In the genomic region with DNA sequence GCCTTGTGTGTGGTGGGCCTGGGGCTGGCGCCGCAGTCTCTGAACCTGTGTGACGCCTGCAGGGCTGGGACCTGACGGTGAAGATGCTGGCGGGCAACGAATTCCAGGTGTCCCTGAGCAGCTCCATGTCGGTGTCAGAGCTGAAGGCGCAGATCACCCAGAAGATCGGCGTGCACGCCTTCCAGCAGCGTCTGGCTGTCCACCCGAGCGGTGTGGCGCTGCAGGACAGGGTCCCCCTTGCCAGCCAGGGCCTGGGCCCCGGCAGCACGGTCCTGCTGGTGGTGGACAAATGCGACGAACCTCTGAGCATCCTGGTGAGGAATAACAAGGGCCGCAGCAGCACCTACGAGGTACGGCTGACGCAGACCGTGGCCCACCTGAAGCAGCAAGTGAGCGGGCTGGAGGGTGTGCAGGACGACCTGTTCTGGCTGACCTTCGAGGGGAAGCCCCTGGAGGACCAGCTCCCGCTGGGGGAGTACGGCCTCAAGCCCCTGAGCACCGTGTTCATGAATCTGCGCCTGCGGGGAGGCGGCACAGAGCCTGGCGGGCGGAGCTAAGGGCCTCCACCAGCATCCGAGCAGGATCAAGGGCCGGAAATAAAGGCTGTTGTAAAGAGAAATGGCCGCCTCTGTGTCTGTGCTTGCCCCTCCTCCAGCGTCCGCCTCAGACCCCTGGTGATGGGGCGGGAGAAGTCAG, we compare ENCODE assay signal across 7 cellular contexts. TPM values are rescaled to one million over a fixed set of nuclear protein-coding genes. Genes with fewer than 3 reads are reported as not detected.
DNase-seq lines count a peak whose midpoint lies in the region; ATAC-seq, FAIRE-seq and TF ChIP-seq lines count a peak whose summit lies in the region.
"Had no signal": no experiment of that assay in that cellular context is flagged by ENCODE, and none has a peak within 500 bp of the region (broad histone marks: within the 10 kb centered on the region; RNA-seq: fewer than 3 reads in every experiment).

No MANE protein-coding gene starts in this region.

- peak overlapping the region; percentile 91 for H3K4me3 Mint-ChIP-seq in activated T-cell treated with anti-CD3 and anti-CD28 coated beads, Interleukin-2, amount 50 U/mL, for 4 hours

- H3K27me3 Mint-ChIP-seq in activated T-cell treated with anti-CD3 and anti-CD28 coated beads, Interleukin-2, amount 50 U/mL, for 4 hours (ENCODE audit: low read depth), result peaks cover 1% of the 10 kb centered on the region

- CTCF ChIA-PET in HEK293 (lab: Yijun Ruan, JAX), result interaction anchor here (0.8 to 3.0 kb wide), 4 partner anchors 12 to 237 kb away, joined by 3 to 20 read pairs (median 4); no protein-coding TSS in a partner anchor

- H3K36me3 ChIP-seq in HEK293 (ENCODE audit: control insufficient read depth in 2 of 2, insufficient read depth in 1 of 2, low read length in 2 of 2), result peaks cover 0 to 4% of the 10 kb centered on the region in 2 experiments; a peak in 2 of 3 replicates
- no peaks in the 10 kb centered on the region for H3K36me3 ChIP-seq in left lung

- H3K9me3 ChIP-seq in HEK293 (ENCODE audit: control insufficient read depth, insufficient read depth, low read depth, low read length) (no peaks in the 10 kb centered on the region), left lung (no peaks in the 10 kb centered on the region)

- no peak for FAIRE-seq in HTR-8/SVneo (lab: Jason Lieb, UNC)

- TF ChIP-seq CTCF in HEK293 (tag by site-specific recombination; IDR thresholded peaks at IDR 0.05) (no peak), left lung (IDR thresholded peaks at IDR 0.05) (no peak)

- H3K36me3 Mint-ChIP-seq in activated T-cell treated with anti-CD3 and anti-CD28 coated beads, Interleukin-2, amount 50 U/mL, for 4 hours (ENCODE audit: insufficient read depth), result peaks cover 2% of the 10 kb centered on the region

- H3K4me3 ChIP-seq in HEK293 (ENCODE audit: low read depth, low read length) (no peak overlapping the region), left lung (peak overlapping the region; percentile 66 to 80)

- H3K27ac ChIP-seq in HEK293 (ENCODE audit: extremely low read depth, low read depth, low read length) (no peak overlapping the region), left lung (peak overlapping the region; percentile 86 to 91)

- intact Hi-C loops in left lung (cut with DNase I), result no loop called here

- H3K9me3 Mint-ChIP-seq in activated T-cell treated with anti-CD3 and anti-CD28 coated beads, Interleukin-2, amount 50 U/mL, for 4 hours, result no peaks in the 10 kb centered on the region

- no peak for DNase-seq in activated T-cell treated with anti-CD3 and anti-CD28 coated beads, Interleukin-2, amount 50 U/mL, for 4 hours
- DNase-seq in left lung (peak in 1 of 2 donors; percentile 78), foreskin melanocyte (no peak), HTR-8/SVneo (ENCODE audit: insufficient read length, low spot score) (no peak)

- peaks cover 37% of the 10 kb centered on the region for H3K4me1 Mint-ChIP-seq in activated T-cell treated with anti-CD3 and anti-CD28 coated beads, Interleukin-2, amount 50 U/mL, for 4 hours (ENCODE audit: low read depth)

- H3K27me3 ChIP-seq in left lung, result no peaks in the 10 kb centered on the region

- POLR2A ChIA-PET in HEK293 (lab: Yijun Ruan, JAX), result interaction anchor here (0.5 to 2.2 kb wide), 7 partner anchors 11 to 242 kb away, joined by 3 to 11 read pairs (median 4); partner anchors contain the start of genes HES4 and RNF223

- peak; percentile 34 to 37 for ATAC-seq in activated T-cell treated with anti-CD3 and anti-CD28 coated beads, Interleukin-2, amount 50 U/mL, for 4 hours
- peak; percentile 5 for ATAC-seq in left lung
- ATAC-seq in GM19351 (IDR thresholded peaks at IDR 0.05; ENCODE audit: unreplicated experiment), result no peak

- no peaks in the 10 kb centered on the region for H3K4me1 ChIP-seq in HEK293 (ENCODE audit: control insufficient read depth, insufficient read depth, low read length)
- peaks cover 3 to 24% of the 10 kb centered on the region in 2 donors for H3K4me1 ChIP-seq in left lung

TF ChIP-seq in HEK293, 187 proteins besides CTCF, POLR2A, EP300 and RAD21:
- TF ChIP-seq, protein P1, sequence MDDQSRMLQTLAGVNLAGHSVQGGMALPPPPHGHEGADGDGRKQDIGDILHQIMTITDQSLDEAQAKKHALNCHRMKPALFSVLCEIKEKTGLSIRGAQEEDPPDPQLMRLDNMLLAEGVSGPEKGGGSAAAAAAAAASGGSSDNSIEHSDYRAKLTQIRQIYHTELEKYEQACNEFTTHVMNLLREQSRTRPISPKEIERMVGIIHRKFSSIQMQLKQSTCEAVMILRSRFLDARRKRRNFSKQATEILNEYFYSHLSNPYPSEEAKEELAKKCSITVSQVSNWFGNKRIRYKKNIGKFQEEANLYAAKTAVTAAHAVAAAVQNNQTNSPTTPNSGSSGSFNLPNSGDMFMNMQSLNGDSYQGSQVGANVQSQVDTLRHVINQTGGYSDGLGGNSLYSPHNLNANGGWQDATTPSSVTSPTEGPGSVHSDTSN (CRISPR knock-in tag; IDR thresholded peaks at IDR 0.05), result no peak
- TF ChIP-seq ZNF600 (tag by site-specific recombination; IDR thresholded peaks at IDR 0.05), result peak; percentile 93

RNA-seq across cellular contexts. Expression of gene ISG15, which starts 0.8 kb away (rescaled TPM):
- 10 to 100 TPM; 22.3 to 23.7 (median 22.9) TPM for total RNA-seq in activated T-cell treated with anti-CD3 and anti-CD28 coated beads, Interleukin-2, amount 50 U/mL, for 4 hours
- 10 to 100 TPM; 75.4 to 90.0 TPM for total RNA-seq in left lung

RNA-seq across cellular contexts. Expression of gene AGRN, which starts 5.8 kb away (rescaled TPM):
- 10 to 100 TPM; 12.0 to 18.0 (median 15.2) TPM for total RNA-seq in activated T-cell treated with anti-CD3 and anti-CD28 coated beads, Interleukin-2, amount 50 U/mL, for 4 hours
- total RNA-seq in left lung, result 100 to 1,000 TPM in 1 of 2 donors, 10 to 100 TPM in 1; 96.8 to 208 TPM

RNA-seq across cellular contexts. Expression of gene HES4, which starts 14.2 kb away (rescaled TPM):
- 1 to 10 TPM; 1.3 to 3.0 (median 2.7) TPM for total RNA-seq in activated T-cell treated with anti-CD3 and anti-CD28 coated beads, Interleukin-2, amount 50 U/mL, for 4 hours
- total RNA-seq in left lung, result 10 to 100 TPM; 25.6 to 37.5 TPM

RNA-seq across cellular contexts. Expression of gene PERM1, which starts 32.2 kb away (rescaled TPM):
- not detected for total RNA-seq in activated T-cell treated with anti-CD3 and anti-CD28 coated beads, Interleukin-2, amount 50 U/mL, for 4 hours
- total RNA-seq in left lung, result not detected
- total RNA-seq: dermis microvascular lymphatic vessel endothelial cell had no signal

RNA-seq across cellular contexts. Expression of gene PLEKHN1, which starts 47.8 kb away (rescaled TPM):
- 1 to 10 TPM; 1.6 to 2.4 (median 1.9) TPM for total RNA-seq in activated T-cell treated with anti-CD3 and anti-CD28 coated beads, Interleukin-2, amount 50 U/mL, for 4 hours
- 1 to 10 TPM; 3.8 to 5.1 TPM for total RNA-seq in left lung

Comparison
In these comparisons a context has a peak if more than half of its experiments do, and no peak if none do; other contexts are left out.
1. RNA of gene AGRN, which starts 5.8 kb away (total RNA-seq): 96.8 to 208 TPM in left lung; 12.0 to 18.0 TPM in activated T-cell treated with anti-CD3 and anti-CD28 coated beads, Interleukin-2, amount 50 U/mL, for 4 hours; every median in the first group is over 4 times any median in the second.
2. RNA of gene HES4, which starts 14.2 kb away (total RNA-seq): 25.6 to 37.5 TPM in left lung; 1.3 to 3.0 TPM in activated T-cell treated with anti-CD3 and anti-CD28 coated beads, Interleukin-2, amount 50 U/mL, for 4 hours; every median in the first group is over 4 times any median in the second.